In the genomic region with DNA sequence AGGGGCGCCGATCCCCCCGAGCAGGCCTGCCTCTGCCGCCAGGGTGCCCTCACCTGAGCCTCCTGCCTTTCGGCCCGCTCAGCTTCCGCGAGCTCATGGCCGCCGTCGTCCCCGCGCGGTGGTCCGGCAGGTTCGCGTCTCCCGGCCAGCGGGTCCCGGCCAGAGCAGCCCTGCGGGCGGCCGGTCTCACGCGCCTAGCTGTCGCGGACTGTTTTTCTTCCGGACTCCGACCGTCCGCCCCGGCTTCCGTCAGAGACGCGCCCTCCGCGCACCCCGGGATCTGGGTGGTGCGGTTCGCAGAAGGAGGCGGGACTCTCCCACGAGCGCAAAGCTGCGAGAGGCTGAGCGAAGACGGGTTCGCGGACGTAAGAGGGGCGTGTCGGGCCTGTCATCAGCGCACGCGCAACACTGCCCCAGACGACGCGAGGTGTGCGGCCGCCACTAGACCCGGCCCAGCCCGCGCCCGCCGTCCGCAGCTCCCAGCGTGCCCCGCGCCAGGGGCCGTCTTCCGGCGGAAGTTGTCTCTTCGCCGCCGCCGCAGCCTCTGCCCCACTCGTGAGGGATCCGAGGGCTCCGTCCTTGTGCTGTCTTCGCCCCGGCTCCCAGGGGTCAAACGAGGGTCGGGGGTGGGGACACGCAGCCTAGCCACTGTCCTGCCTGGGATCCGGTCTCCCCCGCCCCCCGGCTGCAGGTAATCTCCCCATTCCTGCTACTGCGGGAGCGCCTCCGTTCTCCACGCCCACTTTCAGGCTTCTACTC, we compare ENCODE assay signal across 1 cellular context.
A peak's percentile ranks its signal among the peaks of the same experiment; 100 is the strongest.
TF ChIP-seq lines count a peak whose summit lies in the region.

A gene (minus strand): TSS at position 210 of the 759 bp plus-strand sequence. CDS start 113 bp downstream, at position 97.

TF ChIP-seq in K562, 482 proteins besides CTCF, POLR2A, EP300 and RAD21 (continued from another document and continues in another):
- TF ChIP-seq, protein P1, sequence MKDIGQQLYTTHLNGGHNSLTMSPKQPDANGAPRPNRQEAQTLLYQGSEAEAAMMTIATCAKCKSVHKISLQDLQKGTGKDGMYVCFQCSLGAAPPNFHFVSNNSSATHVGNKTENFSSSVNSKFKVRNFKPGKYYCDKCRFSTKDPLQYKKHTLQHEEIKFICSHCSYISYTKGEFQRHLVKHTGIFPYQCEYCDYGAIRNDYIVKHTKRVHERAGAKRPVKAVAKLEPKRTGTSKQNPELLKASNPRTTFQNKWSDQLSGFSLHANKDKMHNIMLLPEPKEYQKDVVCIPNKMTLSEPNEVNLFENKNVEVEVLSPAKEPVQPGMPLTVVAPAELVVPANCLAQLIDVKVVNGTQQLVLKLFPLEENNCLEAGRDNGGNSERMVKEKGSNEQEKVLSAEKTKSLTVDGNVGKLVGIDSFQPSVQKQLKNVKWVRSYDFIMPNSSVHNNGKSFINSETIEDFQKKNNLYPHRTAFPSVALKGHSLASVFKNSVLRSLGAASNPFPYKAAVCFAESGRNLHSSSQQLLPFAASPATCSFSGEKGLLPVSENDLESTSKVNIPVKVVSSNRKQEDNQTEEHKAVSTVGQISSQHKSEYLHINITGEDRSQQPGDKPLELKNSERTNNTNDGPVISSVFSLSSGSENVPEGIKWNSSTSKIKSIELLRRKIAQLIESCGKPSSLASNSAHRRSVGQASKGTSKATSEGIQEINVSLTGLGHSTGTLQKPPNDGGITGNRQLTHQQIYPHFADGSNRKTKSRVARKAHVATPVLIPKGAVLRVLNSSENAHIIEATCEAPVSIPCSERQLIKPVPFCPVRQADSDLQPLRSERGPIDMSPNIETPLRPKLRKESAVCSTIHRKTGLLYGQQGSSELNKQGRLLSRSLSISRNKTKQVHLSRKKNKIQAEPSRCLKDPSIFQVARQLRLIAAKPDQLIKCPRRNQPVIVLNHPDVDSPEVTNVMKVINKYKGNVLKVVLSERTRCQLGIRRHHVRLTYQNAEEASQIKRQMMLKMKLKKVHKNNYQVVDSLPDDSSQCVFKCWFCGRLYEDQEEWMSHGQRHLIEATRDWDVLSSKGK (CRISPR knock-in tag; IDR thresholded peaks at IDR 0.05): no peak
- TF ChIP-seq PCBP1 (IDR thresholded peaks at IDR 0.05; ENCODE audit: low read depth, low read length, poor library complexity, severe bottlenecking): no peak
- TF ChIP-seq YY1 (IDR thresholded peaks at IDR 0.05; ENCODE audit: borderline replicate concordance in 1 of 3, control insufficient read depth in 1 of 3, extremely low read depth in 1 of 3, insufficient read depth in 3 of 3, insufficient read length in 1 of 3, insufficient replicate concordance in 2 of 3, low read depth in 1 of 3, low read length in 2 of 3): peak in 1 of 3 experiments; percentile 31
- TF ChIP-seq SLC30A9 (CRISPR knock-in tag; IDR thresholded peaks at IDR 0.05): no peak
- no peak for TF ChIP-seq MCM5 (IDR thresholded peaks at IDR 0.05; ENCODE audit: low read depth)
- TF ChIP-seq SUPT5H (IDR thresholded peaks at IDR 0.05): peak; percentile 88
- TF ChIP-seq, protein P2, sequence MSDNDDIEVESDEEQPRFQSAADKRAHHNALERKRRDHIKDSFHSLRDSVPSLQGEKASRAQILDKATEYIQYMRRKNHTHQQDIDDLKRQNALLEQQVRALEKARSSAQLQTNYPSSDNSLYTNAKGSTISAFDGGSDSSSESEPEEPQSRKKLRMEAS (CRISPR knock-in tag; IDR thresholded peaks at IDR 0.05): peak; percentile 82
- TF ChIP-seq PML (IDR thresholded peaks at IDR 0.05; ENCODE audit: low read length): 0 out of 2 replicates have a peak, but pooled peaks have one; percentile 17
- peak; percentile 79 for TF ChIP-seq SIN3B (IDR thresholded peaks at IDR 0.05; ENCODE audit: low read depth)
- TF ChIP-seq, protein P3, sequence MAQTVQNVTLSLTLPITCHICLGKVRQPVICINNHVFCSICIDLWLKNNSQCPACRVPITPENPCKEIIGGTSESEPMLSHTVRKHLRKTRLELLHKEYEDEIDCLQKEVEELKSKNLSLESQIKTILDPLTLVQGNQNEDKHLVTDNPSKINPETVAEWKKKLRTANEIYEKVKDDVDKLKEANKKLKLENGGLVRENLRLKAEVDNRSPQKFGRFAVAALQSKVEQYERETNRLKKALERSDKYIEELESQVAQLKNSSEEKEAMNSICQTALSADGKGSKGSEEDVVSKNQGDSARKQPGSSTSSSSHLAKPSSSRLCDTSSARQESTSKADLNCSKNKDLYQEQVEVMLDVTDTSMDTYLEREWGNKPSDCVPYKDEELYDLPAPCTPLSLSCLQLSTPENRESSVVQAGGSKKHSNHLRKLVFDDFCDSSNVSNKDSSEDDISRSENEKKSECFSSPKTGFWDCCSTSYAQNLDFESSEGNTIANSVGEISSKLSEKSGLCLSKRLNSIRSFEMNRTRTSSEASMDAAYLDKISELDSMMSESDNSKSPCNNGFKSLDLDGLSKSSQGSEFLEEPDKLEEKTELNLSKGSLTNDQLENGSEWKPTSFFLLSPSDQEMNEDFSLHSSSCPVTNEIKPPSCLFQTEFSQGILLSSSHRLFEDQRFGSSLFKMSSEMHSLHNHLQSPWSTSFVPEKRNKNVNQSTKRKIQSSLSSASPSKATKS (CRISPR knock-in tag; IDR thresholded peaks at IDR 0.05): no peak
- TF ChIP-seq CBX2 (IDR thresholded peaks at IDR 0.05; ENCODE audit: insufficient read depth, low read length, poor library complexity, severe bottlenecking): no peak
- TF ChIP-seq EGR1 (conservative IDR thresholded peaks at IDR 0.05): no peak
- TF ChIP-seq ZEB2 (IDR thresholded peaks at IDR 0.05): no peak
- TF ChIP-seq, protein P4, sequence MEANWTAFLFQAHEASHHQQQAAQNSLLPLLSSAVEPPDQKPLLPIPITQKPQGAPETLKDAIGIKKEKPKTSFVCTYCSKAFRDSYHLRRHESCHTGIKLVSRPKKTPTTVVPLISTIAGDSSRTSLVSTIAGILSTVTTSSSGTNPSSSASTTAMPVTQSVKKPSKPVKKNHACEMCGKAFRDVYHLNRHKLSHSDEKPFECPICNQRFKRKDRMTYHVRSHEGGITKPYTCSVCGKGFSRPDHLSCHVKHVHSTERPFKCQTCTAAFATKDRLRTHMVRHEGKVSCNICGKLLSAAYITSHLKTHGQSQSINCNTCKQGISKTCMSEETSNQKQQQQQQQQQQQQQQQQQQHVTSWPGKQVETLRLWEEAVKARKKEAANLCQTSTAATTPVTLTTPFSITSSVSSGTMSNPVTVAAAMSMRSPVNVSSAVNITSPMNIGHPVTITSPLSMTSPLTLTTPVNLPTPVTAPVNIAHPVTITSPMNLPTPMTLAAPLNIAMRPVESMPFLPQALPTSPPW (CRISPR knock-in tag; IDR thresholded peaks at IDR 0.05): peak; percentile 33; the same call in 1 of the 2 replicates
- peak; percentile 44; the same call in 1 of the 2 replicates for TF ChIP-seq CHD2 (IDR thresholded peaks at IDR 0.05; ENCODE audit: low read depth, low read length)
- TF ChIP-seq, protein P5, sequence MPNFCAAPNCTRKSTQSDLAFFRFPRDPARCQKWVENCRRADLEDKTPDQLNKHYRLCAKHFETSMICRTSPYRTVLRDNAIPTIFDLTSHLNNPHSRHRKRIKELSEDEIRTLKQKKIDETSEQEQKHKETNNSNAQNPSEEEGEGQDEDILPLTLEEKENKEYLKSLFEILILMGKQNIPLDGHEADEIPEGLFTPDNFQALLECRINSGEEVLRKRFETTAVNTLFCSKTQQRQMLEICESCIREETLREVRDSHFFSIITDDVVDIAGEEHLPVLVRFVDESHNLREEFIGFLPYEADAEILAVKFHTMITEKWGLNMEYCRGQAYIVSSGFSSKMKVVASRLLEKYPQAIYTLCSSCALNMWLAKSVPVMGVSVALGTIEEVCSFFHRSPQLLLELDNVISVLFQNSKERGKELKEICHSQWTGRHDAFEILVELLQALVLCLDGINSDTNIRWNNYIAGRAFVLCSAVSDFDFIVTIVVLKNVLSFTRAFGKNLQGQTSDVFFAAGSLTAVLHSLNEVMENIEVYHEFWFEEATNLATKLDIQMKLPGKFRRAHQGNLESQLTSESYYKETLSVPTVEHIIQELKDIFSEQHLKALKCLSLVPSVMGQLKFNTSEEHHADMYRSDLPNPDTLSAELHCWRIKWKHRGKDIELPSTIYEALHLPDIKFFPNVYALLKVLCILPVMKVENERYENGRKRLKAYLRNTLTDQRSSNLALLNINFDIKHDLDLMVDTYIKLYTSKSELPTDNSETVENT (CRISPR knock-in tag; IDR thresholded peaks at IDR 0.05): no peak
- no peak for TF ChIP-seq EZH2 (IDR thresholded peaks at IDR 0.05; ENCODE audit: borderline replicate concordance, low read depth, low read length)
- peak; percentile 90 for TF ChIP-seq CREB1 (IDR thresholded peaks at IDR 0.05)
- TF ChIP-seq CREB1 (CRISPR knock-in tag; IDR thresholded peaks at IDR 0.05): peak; percentile 91
- TF ChIP-seq, protein P6, sequence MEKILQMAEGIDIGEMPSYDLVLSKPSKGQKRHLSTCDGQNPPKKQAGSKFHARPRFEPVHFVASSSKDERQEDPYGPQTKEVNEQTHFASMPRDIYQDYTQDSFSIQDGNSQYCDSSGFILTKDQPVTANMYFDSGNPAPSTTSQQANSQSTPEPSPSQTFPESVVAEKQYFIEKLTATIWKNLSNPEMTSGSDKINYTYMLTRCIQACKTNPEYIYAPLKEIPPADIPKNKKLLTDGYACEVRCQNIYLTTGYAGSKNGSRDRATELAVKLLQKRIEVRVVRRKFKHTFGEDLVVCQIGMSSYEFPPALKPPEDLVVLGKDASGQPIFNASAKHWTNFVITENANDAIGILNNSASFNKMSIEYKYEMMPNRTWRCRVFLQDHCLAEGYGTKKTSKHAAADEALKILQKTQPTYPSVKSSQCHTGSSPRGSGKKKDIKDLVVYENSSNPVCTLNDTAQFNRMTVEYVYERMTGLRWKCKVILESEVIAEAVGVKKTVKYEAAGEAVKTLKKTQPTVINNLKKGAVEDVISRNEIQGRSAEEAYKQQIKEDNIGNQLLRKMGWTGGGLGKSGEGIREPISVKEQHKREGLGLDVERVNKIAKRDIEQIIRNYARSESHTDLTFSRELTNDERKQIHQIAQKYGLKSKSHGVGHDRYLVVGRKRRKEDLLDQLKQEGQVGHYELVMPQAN (IDR thresholded peaks at IDR 0.05; ENCODE audit: borderline replicate concordance): peak; percentile 77
- TF ChIP-seq, protein P7, sequence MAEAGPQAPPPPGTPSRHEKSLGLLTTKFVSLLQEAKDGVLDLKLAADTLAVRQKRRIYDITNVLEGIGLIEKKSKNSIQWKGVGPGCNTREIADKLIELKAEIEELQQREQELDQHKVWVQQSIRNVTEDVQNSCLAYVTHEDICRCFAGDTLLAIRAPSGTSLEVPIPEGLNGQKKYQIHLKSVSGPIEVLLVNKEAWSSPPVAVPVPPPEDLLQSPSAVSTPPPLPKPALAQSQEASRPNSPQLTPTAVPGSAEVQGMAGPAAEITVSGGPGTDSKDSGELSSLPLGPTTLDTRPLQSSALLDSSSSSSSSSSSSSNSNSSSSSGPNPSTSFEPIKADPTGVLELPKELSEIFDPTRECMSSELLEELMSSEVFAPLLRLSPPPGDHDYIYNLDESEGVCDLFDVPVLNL (CRISPR knock-in tag; IDR thresholded peaks at IDR 0.05; ENCODE audit: low read depth): no peak
- no peak; the same call in 1 of the 2 replicates for TF ChIP-seq SMAD4 (CRISPR knock-in tag; conservative IDR thresholded peaks at IDR 0.05)
- peak; percentile 86 for TF ChIP-seq POLR2G (IDR thresholded peaks at IDR 0.05; ENCODE audit: low read depth, low read length)
- TF ChIP-seq MCM3 (IDR thresholded peaks at IDR 0.05): no peak
- TF ChIP-seq GABPB1 (CRISPR knock-in tag; IDR thresholded peaks at IDR 0.05): peak; percentile 93
- TF ChIP-seq, protein P8, sequence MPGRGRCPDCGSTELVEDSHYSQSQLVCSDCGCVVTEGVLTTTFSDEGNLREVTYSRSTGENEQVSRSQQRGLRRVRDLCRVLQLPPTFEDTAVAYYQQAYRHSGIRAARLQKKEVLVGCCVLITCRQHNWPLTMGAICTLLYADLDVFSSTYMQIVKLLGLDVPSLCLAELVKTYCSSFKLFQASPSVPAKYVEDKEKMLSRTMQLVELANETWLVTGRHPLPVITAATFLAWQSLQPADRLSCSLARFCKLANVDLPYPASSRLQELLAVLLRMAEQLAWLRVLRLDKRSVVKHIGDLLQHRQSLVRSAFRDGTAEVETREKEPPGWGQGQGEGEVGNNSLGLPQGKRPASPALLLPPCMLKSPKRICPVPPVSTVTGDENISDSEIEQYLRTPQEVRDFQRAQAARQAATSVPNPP (IDR thresholded peaks at IDR 0.05; ENCODE audit: borderline replicate concordance, insufficient read depth, insufficient read length): no peak
- TF ChIP-seq, protein P9, sequence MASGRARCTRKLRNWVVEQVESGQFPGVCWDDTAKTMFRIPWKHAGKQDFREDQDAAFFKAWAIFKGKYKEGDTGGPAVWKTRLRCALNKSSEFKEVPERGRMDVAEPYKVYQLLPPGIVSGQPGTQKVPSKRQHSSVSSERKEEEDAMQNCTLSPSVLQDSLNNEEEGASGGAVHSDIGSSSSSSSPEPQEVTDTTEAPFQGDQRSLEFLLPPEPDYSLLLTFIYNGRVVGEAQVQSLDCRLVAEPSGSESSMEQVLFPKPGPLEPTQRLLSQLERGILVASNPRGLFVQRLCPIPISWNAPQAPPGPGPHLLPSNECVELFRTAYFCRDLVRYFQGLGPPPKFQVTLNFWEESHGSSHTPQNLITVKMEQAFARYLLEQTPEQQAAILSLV (tag; IDR thresholded peaks at IDR 0.05): no peak
- no peak for TF ChIP-seq TFAM (CRISPR knock-in tag; conservative IDR thresholded peaks at IDR 0.05)
- no peak for TF ChIP-seq GTF2F1 (IDR thresholded peaks at IDR 0.05; ENCODE audit: low read depth, low read length)
- TF ChIP-seq NCOA4 (IDR thresholded peaks at IDR 0.05; ENCODE audit: partially characterized antibody): no peak
- TF ChIP-seq PPARD (CRISPR knock-in tag; IDR thresholded peaks at IDR 0.05): no peak
- TF ChIP-seq FOXK1 (CRISPR knock-in tag; IDR thresholded peaks at IDR 0.05; ENCODE audit: borderline replicate concordance): no peak
- TF ChIP-seq, protein P10, sequence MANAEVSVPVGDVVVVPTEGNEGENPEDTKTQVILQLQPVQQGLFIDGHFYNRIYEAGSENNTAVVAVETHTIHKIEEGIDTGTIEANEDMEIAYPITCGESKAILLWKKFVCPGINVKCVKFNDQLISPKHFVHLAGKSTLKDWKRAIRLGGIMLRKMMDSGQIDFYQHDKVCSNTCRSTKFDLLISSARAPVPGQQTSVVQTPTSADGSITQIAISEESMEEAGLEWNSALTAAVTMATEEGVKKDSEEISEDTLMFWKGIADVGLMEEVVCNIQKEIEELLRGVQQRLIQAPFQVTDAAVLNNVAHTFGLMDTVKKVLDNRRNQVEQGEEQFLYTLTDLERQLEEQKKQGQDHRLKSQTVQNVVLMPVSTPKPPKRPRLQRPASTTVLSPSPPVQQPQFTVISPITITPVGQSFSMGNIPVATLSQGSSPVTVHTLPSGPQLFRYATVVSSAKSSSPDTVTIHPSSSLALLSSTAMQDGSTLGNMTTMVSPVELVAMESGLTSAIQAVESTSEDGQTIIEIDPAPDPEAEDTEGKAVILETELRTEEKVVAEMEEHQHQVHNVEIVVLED (CRISPR knock-in tag; IDR thresholded peaks at IDR 0.05): peak; percentile 46
- peak; percentile 88 for TF ChIP-seq POLR2B (IDR thresholded peaks at IDR 0.05; ENCODE audit: low read depth, partially characterized antibody)
- TF ChIP-seq SAFB (IDR thresholded peaks at IDR 0.05; ENCODE audit: borderline replicate concordance, low read depth, low read length): 0 out of 2 replicates have a peak, but pooled peaks have one; percentile 23
- TF ChIP-seq SNIP1 (IDR thresholded peaks at IDR 0.05; ENCODE audit: low read depth): no peak
- no peak for TF ChIP-seq MED1 (CRISPR knock-in tag; IDR thresholded peaks at IDR 0.05; ENCODE audit: borderline replicate concordance)
